ENCODE assay signal across 10 cellular contexts in genomic region chr9:33393986-33394385, GRCh38. TPM values are rescaled to one million over a fixed set of nuclear protein-coding genes. Genes with fewer than 3 reads are reported as not detected.
DNase-seq lines count a peak whose midpoint lies in the region; ATAC-seq, FAIRE-seq and TF ChIP-seq lines count a peak whose summit lies in the region.
"Not testable (repeated sequence)": the region's sequence is repeated elsewhere in the genome, so short reads cannot be mapped to it uniquely, and the experiment has no call there.
"Had no signal": no experiment of that assay in that cellular context is flagged by ENCODE, and none has a peak within 500 bp of the region (broad histone marks: within the 10 kb centered on the region; RNA-seq: fewer than 3 reads in every experiment).

No MANE protein-coding gene starts in this region.

- not testable (repeated sequence) for H3K9me3 Mint-ChIP-seq in T-helper 1 cell treated with Interleukin-12 subunit alpha and Interleukin-12 subunit beta and Interleukin-4 antibody, amounts not matched to agents 30 μg/mL and 1 μg/mL, for 36 hours; brain; nephron

- H3K27me3 ChIP-seq in heart right ventricle; skeletal muscle tissue (ENCODE audit: control insufficient read depth in 3 of 3, insufficient read depth in 3 of 3, low read length in 3 of 3): not testable (repeated sequence)

- not testable (repeated sequence) for FAIRE-seq in kidney (lab: Jason Lieb, UNC)

- not testable (repeated sequence) for H3K9me3 ChIP-seq in heart right ventricle; kidney (ENCODE audit: control insufficient read depth in 1 of 2, low read length in 2 of 2); skeletal muscle tissue (ENCODE audit: control insufficient read depth in 3 of 3, low read length in 3 of 3)

- H3K4me3 ChIP-seq in heart right ventricle = not testable (repeated sequence)
- peak overlapping the region; percentile 51 to 73 for H3K4me3 ChIP-seq in kidney (ENCODE audit: low read length in 2 of 2)
- H3K4me3 ChIP-seq in skeletal muscle tissue (ENCODE audit: low read length in 3 of 3) = peak overlapping the region in 2 of 3 donors; percentile 2 to 49

- 33 to 54% methylated on average over 3 of the region's 3 CpGs for whole genome bisulfite sequencing in heart right ventricle, 2 donors

- H3K4me3 Mint-ChIP-seq in T-helper 1 cell treated with Interleukin-12 subunit alpha and Interleukin-12 subunit beta and Interleukin-4 antibody, amounts not matched to agents 30 μg/mL and 1 μg/mL, for 36 hours = not testable (repeated sequence)
- H3K4me3 Mint-ChIP-seq in brain = peak overlapping the region in 1 of 5 experiments; percentile 4
- H3K4me3 Mint-ChIP-seq in nephron = peak overlapping the region; percentile 4 to 54 (median 48)

- not testable (repeated sequence) for H3K4me1 Mint-ChIP-seq in T-helper 1 cell treated with Interleukin-12 subunit alpha and Interleukin-12 subunit beta and Interleukin-4 antibody, amounts not matched to agents 30 μg/mL and 1 μg/mL, for 36 hours (ENCODE audit: low read depth)
- H3K4me1 Mint-ChIP-seq in brain = peaks cover 27% of the 10 kb centered on the region
- peaks cover 40% of the 10 kb centered on the region for H3K4me1 Mint-ChIP-seq in nephron

- H3K36me3 ChIP-seq in heart right ventricle; kidney (ENCODE audit: control insufficient read depth in 1 of 2, insufficient read depth in 2 of 2, low read length in 2 of 2); skeletal muscle tissue (ENCODE audit: control insufficient read depth in 3 of 3, insufficient read depth in 3 of 3, low read length in 3 of 3): not testable (repeated sequence)

- peak overlapping the region; percentile 27 to 94 (median 87) for H3K27ac ChIP-seq in heart right ventricle
- H3K27ac ChIP-seq in kidney (ENCODE audit: low read depth in 2 of 2, low read length in 2 of 2) = peak overlapping the region; percentile 72 to 80
- peak overlapping the region; percentile 86 for H3K27ac ChIP-seq in skeletal muscle tissue (ENCODE audit: low read depth, low read length)

- H3K27ac Mint-ChIP-seq in T-helper 1 cell treated with Interleukin-12 subunit alpha and Interleukin-12 subunit beta and Interleukin-4 antibody, amounts not matched to agents 30 μg/mL and 1 μg/mL, for 36 hours = peak overlapping the region; percentile 23
- H3K27ac Mint-ChIP-seq in brain = peak overlapping the region in 3 of 5 experiments; percentile 14 to 96 (median 65)
- H3K27ac Mint-ChIP-seq in nephron = peak overlapping the region; percentile 54 to 94 (median 58)

- not testable (repeated sequence) for H3K27me3 Mint-ChIP-seq in T-helper 1 cell treated with Interleukin-12 subunit alpha and Interleukin-12 subunit beta and Interleukin-4 antibody, amounts not matched to agents 30 μg/mL and 1 μg/mL, for 36 hours (ENCODE audit: low read depth); brain; nephron (ENCODE audit: low read depth)

- ATAC-seq in heart right ventricle = not testable (repeated sequence)

- peak; percentile 46 for DNase-seq in fibroblast of gingiva (ENCODE audit: low read depth)
- peak in 1 of 2 donors; percentile 44 for DNase-seq in heart right ventricle
- not testable (repeated sequence) for DNase-seq in kidney

- peak overlapping the region in 1 of 2 donors; percentile 58 for H3K9ac ChIP-seq in kidney (ENCODE audit: low read length in 2 of 2)
- peak overlapping the region in 1 of 3 donors; percentile 63 for H3K9ac ChIP-seq in skeletal muscle tissue (ENCODE audit: low read depth in 1 of 3, low read length in 3 of 3)

- peaks cover 8 to 65% (median 25%) of the 10 kb centered on the region in 9 donors for H3K4me1 ChIP-seq in heart right ventricle
- H3K4me1 ChIP-seq in kidney (ENCODE audit: control insufficient read depth in 1 of 2, insufficient read depth in 1 of 2, low read depth in 1 of 2, low read length in 2 of 2) = peaks cover 9 to 18% of the 10 kb centered on the region in 2 donors
- peaks cover 25 to 45% (median 36%) of the 10 kb centered on the region in 3 donors for H3K4me1 ChIP-seq in skeletal muscle tissue (ENCODE audit: control insufficient read depth in 3 of 3, insufficient read depth in 3 of 3, low read length in 3 of 3)

- not testable (repeated sequence) for H3K36me3 Mint-ChIP-seq in T-helper 1 cell treated with Interleukin-12 subunit alpha and Interleukin-12 subunit beta and Interleukin-4 antibody, amounts not matched to agents 30 μg/mL and 1 μg/mL, for 36 hours (ENCODE audit: low read depth); brain; nephron (ENCODE audit: low read depth)

- intact Hi-C loops in heart right ventricle (cut with DNase I); kidney (cut with DNase I): not testable (repeated sequence)

- TF ChIP-seq CTCF in brain (conservative IDR thresholded peaks at IDR 0.05); heart right ventricle (IDR thresholded peaks at IDR 0.05); kidney (IDR thresholded peaks at IDR 0.05; ENCODE audit: borderline replicate concordance, extremely low read depth, insufficient read depth); nephron (IDR thresholded peaks at IDR 0.05; ENCODE audit: unreplicated experiment in 3 of 3): not testable (repeated sequence)

RNA-seq across cellular contexts. Expression of gene AQP7, which starts 8.4 kb away (rescaled TPM):
- polyA plus RNA-seq in brain (ENCODE audit: insufficient read depth, low read depth, low replicate concordance) = 0.66 TPM
- 100 to 1,000 TPM in 9 of 10 donors, 10 to 100 TPM in 1; 80.2 to 250 (median 133) TPM for total RNA-seq in heart right ventricle
- 100 to 1,000 TPM in 1 of 2 donors, 10 to 100 TPM in 1; 28.2 to 255 TPM for polyA plus RNA-seq in heart right ventricle
- total RNA-seq in kidney = 11.9 TPM
- polyA plus RNA-seq in kidney (ENCODE audit: insufficient read depth, low read depth, low replicate concordance) = 45.3 TPM
- 6.3 TPM for total RNA-seq in skeletal muscle tissue
- total RNA-seq: H4, PC-3 had no signal
- polyA plus RNA-seq: IgD-negative memory B cell had no signal

RNA-seq across cellular contexts. Expression of gene AQP3, which starts 53.4 kb away (rescaled TPM):
- polyA plus RNA-seq in brain (ENCODE audit: insufficient read depth, low read depth, low replicate concordance) = 0.90 TPM
- 10 to 100 TPM in 5 of 10 donors, 1 to 10 TPM in 5; 1.9 to 37.2 (median 10.1) TPM for total RNA-seq in heart right ventricle
- polyA plus RNA-seq in heart right ventricle = 10 to 100 TPM in 1 of 2 donors, 1 to 10 TPM in 1; 9.2 to 14.4 TPM
- total RNA-seq in kidney = 135 TPM
- 401 TPM for polyA plus RNA-seq in kidney (ENCODE audit: insufficient read depth, low read depth, low replicate concordance)
- 6.8 TPM for total RNA-seq in skeletal muscle tissue
